16 cellular contexts compared by ENCODE assay signal in genomic region chr5:38369692-38370091, GRCh38.
"Had no signal": no experiment of that assay in that cellular context is flagged by ENCODE, and none has a peak within 500 bp of the region (broad histone marks: within the 10 kb centered on the region; RNA-seq: fewer than 3 reads in every experiment).

No MANE protein-coding gene starts in this region.

- H3K27ac ChIP-seq: adrenal gland, foreskin keratinocyte, psoas muscle, suprapubic skin, upper lobe of left lung had no signal

- H3K4me1 ChIP-seq: adrenal gland, foreskin keratinocyte, psoas muscle, suprapubic skin, upper lobe of left lung had no signal

- ATAC-seq: effector memory CD8-positive, alpha-beta T cell; foreskin keratinocyte; left lobe of liver; stimulated activated naive CD8-positive, alpha-beta T cell treated with anti-CD3 and anti-CD28 coated beads, Interleukin-15, Interleukin-2, amounts not matched to agents 100 U/mL and 50 U/mL, for 24 hours had no signal

- DNase-seq: activated CD4-positive, CD25-positive, alpha-beta regulatory T cell; activated naive CD4-positive, alpha-beta T cell treated with anti-CD3 and anti-CD28 coated beads, Interleukin-2, amount 50 U/mL, for 16 hours; activated T-cell treated with anti-CD3 and anti-CD28 coated beads, Interleukin-2, amount 50 U/mL, for 1 hour; adrenal gland; cortex of kidney; effector memory CD8-positive, alpha-beta T cell; foreskin keratinocyte; head of caudate nucleus; psoas muscle; stimulated activated CD4-positive, alpha-beta T cell treated with anti-CD3 and anti-CD28 coated beads, Interleukin-4, amount 100 ng/mL, for 1 hour; stimulated activated CD8-positive, alpha-beta memory T cell treated with anti-CD3 and anti-CD28 coated beads, Interleukin-4, amount 100 ng/mL, for 48 hours; stimulated activated naive CD8-positive, alpha-beta T cell treated with anti-CD3 and anti-CD28 coated beads, Interleukin-15, Interleukin-2, amounts not matched to agents 100 U/mL and 50 U/mL, for 24 hours had no signal

- H3K4me3 ChIP-seq: adrenal gland, psoas muscle, suprapubic skin, upper lobe of left lung had no signal

- H3K36me3 ChIP-seq: adrenal gland, suprapubic skin, upper lobe of left lung had no signal

- FAIRE-seq: islet of Langerhans had no signal

- H3K27me3 ChIP-seq: adrenal gland, suprapubic skin, upper lobe of left lung had no signal
